31 cellular contexts compared by ENCODE assay signal in genomic region chr10:132439424-132440163, GRCh38. TPM values are rescaled to one million over a fixed set of nuclear protein-coding genes. Genes with fewer than 3 reads are reported as not detected.
A peak's percentile ranks its signal among the peaks of the same experiment; 100 is the strongest.
DNase-seq lines count a peak whose midpoint lies in the region; ATAC-seq, FAIRE-seq and TF ChIP-seq lines count a peak whose summit lies in the region.
"Had no signal": no experiment of that assay in that cellular context is flagged by ENCODE, and none has a peak within 500 bp of the region (broad histone marks: within the 10 kb centered on the region; RNA-seq: fewer than 3 reads in every experiment).

No MANE protein-coding gene starts in this region.

- FAIRE-seq in K562 (lab: Jason Lieb, UNC): no peak
- peak; percentile 68 for FAIRE-seq in urothelium cell line (lab: Jason Lieb, UNC)
- FAIRE-seq: A204.1, GM12891, TTC549 had no signal

- H3K4me1 ChIP-seq in right cardiac atrium (ENCODE audit: control insufficient read depth, insufficient read depth, low read length) (no peaks in the 10 kb centered on the region), K562 (replicated peaks in 1 of 2; ENCODE audit: control insufficient read depth in 2 of 2, insufficient read depth in 2 of 2, low read length in 2 of 2) (peaks cover 0 to 35% of the 10 kb centered on the region in 2 experiments; a peak in 4 of 5 replicates), A673 (ENCODE audit: insufficient read depth, low read length, poor library complexity, severe bottlenecking) (peaks cover 5% of the 10 kb centered on the region)
- H3K4me1 ChIP-seq: upper lobe of right lung had no signal

- TF ChIP-seq CTCF in K562 (IDR thresholded peaks at IDR 0.05 in 2 of 3, conservative IDR thresholded peaks at IDR 0.05 in 1 of 3; ENCODE audit: insufficient read depth in 2 of 3, low read depth in 1 of 3, low read length in 3 of 3) (no peak), mesothelial cell of epicardium (IDR thresholded peaks at IDR 0.05; ENCODE audit: unreplicated experiment) (no peak), A673 (conservative IDR thresholded peaks at IDR 0.05; ENCODE audit: low read depth, low read length) (no peak)

- in situ Hi-C loops in K562 (cut with MboI): no loop called here

- no peak for TF ChIP-seq RAD21 in K562 (CRISPR knock-in tag; conservative IDR thresholded peaks at IDR 0.05 in 1 of 2, IDR thresholded peaks at IDR 0.05 in 1 of 2)

- no peak for TF ChIP-seq EP300 in K562 (IDR thresholded peaks at IDR 0.05; ENCODE audit: low read length)

- peaks cover 16% of the 10 kb centered on the region for H3K4me1 Mint-ChIP-seq in mesothelial cell of epicardium

- no peaks in the 10 kb centered on the region for H3K36me3 Mint-ChIP-seq in mesothelial cell of epicardium
- H3K36me3 Mint-ChIP-seq: CD8-positive, alpha-beta memory T cell; stimulated activated naive B cell treated with anti-CD40 and anti-IgM and Interleukin-4, amounts not matched to agents 10 μg/mL and 1 μg/mL and 100 μg/mL, for 72 hours had no signal

- no peak overlapping the region for H3K4me3 Mint-ChIP-seq in mesothelial cell of epicardium
- H3K4me3 Mint-ChIP-seq: activated CD8-positive, alpha-beta T cell treated with anti-CD3 and anti-CD28 coated beads, Interleukin-2, amount 10 ng/mL, durations not matched to agents 7 days and 5 days; CD8-positive, alpha-beta memory T cell; stimulated activated naive B cell treated with anti-CD40 and anti-IgM and Interleukin-4, amounts not matched to agents 10 μg/mL and 1 μg/mL and 100 μg/mL, for 72 hours had no signal

- BruUV-seq in K562 (replicated peaks; lab: Mats Ljungman, UMichigan) (no TSS peak), A673 (replicated peaks; lab: Mats Ljungman, UMichigan) (no TSS peak)

- H3K9me3 Mint-ChIP-seq in mesothelial cell of epicardium: no peaks in the 10 kb centered on the region
- H3K9me3 Mint-ChIP-seq: activated T-helper 2 cell treated with anti-CD3 and anti-CD28 coated beads, Interferon-gamma antibody, Interleukin-2, Interleukin-4, amounts not matched to agents 10 μg/mL and 5 μg/mL and 100 μg/mL, durations not matched to agents 14 hours and 24 hours and 36 hours; CD8-positive, alpha-beta memory T cell had no signal

- ATAC-seq in right cardiac atrium (no peak), left cardiac atrium (no peak), K562 (no peak)
- ATAC-seq: activated CD8-positive, alpha-beta T cell treated with anti-CD3 and anti-CD28 coated beads, Interleukin-2, amount 10 ng/mL, durations not matched to agents 7 days and 5 days; left lung; stimulated activated naive B cell treated with anti-CD40 and anti-IgM and Interleukin-4, amounts not matched to agents 10 μg/mL and 1 μg/mL and 100 μg/mL, for 72 hours; upper lobe of right lung had no signal

- H3K9ac ChIP-seq in K562 (ENCODE audit: insufficient read depth in 1 of 2, low read depth in 2 of 2, low read length in 2 of 2): no peak overlapping the region
- H3K9ac ChIP-seq: KMS-11 had no signal

- H3K4me2 ChIP-seq in K562 (ENCODE audit: insufficient read depth, low read length): no peak overlapping the region
- H3K4me2 ChIP-seq: KMS-11 had no signal

- 95% methylated on average over 18 of the region's 18 CpGs for WGBS in right cardiac atrium
- WGBS in K562 (ENCODE audit: insufficient coverage, low coverage, missing lambda C conversion rate): 63% methylated on average over 14 of the region's 18 CpGs

- no peaks in the 10 kb centered on the region for H3K79me2 ChIP-seq in K562 (ENCODE audit: control insufficient read depth, insufficient read depth, low read length)

- H3K9me1 ChIP-seq in K562 (ENCODE audit: control insufficient read depth, insufficient read depth, low read length): no peaks in the 10 kb centered on the region

- H3K27me3 Mint-ChIP-seq in mesothelial cell of epicardium (ENCODE audit: low read depth): no peaks in the 10 kb centered on the region
- H3K27me3 Mint-ChIP-seq: CD8-positive, alpha-beta memory T cell; stimulated activated naive B cell treated with anti-CD40 and anti-IgM and Interleukin-4, amounts not matched to agents 10 μg/mL and 1 μg/mL and 100 μg/mL, for 72 hours had no signal

- no peaks in the 10 kb centered on the region for H3K9me3 ChIP-seq in right cardiac atrium (ENCODE audit: control insufficient read depth, low read length)
- H3K9me3 ChIP-seq in K562 (replicated peaks; ENCODE audit: control insufficient read depth, insufficient read depth, low read depth, low read length): no peaks in the 10 kb centered on the region
- no peaks in the 10 kb centered on the region for H3K9me3 ChIP-seq in A673 (ENCODE audit: low read depth, low read length, poor library complexity, severe bottlenecking)
- H3K9me3 ChIP-seq: left lung, suprapubic skin, upper lobe of right lung had no signal

- DNase-seq in right cardiac atrium (peak in 2 of 3 donors; percentile 20 to 40), left cardiac atrium (no peak), K562 (ENCODE audit: extremely low read depth in 1 of 4, low spot score in 3 of 4) (no peak), mesothelial cell of epicardium (ENCODE audit: low spot score in 2 of 2, unreplicated experiment in 2 of 2) (no peak), urothelium cell line (ENCODE audit: low spot score) (no peak), A673 (ENCODE audit: low spot score) (no peak)
- no peak for DNase-seq in activated CD8-positive, alpha-beta memory T cell treated with anti-CD3 and anti-CD28 coated beads, Interleukin-2, amount 50 U/mL, for 4 hours
- no peak for DNase-seq in activated CD4-positive, CD25-positive, alpha-beta regulatory T cell (lab: John Stamatoyannopoulos, UW)
- DNase-seq: activated CD4-positive, CD25-positive, alpha-beta regulatory T cell treated with anti-CD3 and anti-CD28 coated beads, Interleukin-2, amount 50 U/mL, for 72 hours; activated CD8-positive, alpha-beta T cell treated with anti-CD3 and anti-CD28 coated beads, Interleukin-2, amount 10 ng/mL, durations not matched to agents 7 days and 5 days; activated naive CD4-positive, alpha-beta T cell treated with anti-CD3 and anti-CD28 coated beads, Interleukin-2, amount 50 U/mL, for 16 hours; amniotic stem cell; CD8-positive, alpha-beta memory T cell; effector CD4-positive, alpha-beta T cell; H7; hypothalamus; mesendoderm; NCI-H2029; NCI-H510A treated with DMSO at 0.1 percent for 48 hours; RPMI8226; stimulated activated naive B cell treated with anti-CD40 and anti-IgM and Interleukin-4, amounts not matched to agents 10 μg/mL and 1 μg/mL and 100 μg/mL, for 72 hours; upper lobe of right lung had no signal

- no peaks in the 10 kb centered on the region for H4K20me1 ChIP-seq in K562 (replicated peaks; ENCODE audit: control insufficient read depth, insufficient read depth, low read length)

- peak overlapping the region; percentile 24 for H3K27ac Mint-ChIP-seq in mesothelial cell of epicardium
- H3K27ac Mint-ChIP-seq: activated CD8-positive, alpha-beta T cell treated with anti-CD3 and anti-CD28 coated beads, Interleukin-2, amount 10 ng/mL, durations not matched to agents 7 days and 5 days; activated T-helper 2 cell treated with anti-CD3 and anti-CD28 coated beads, Interferon-gamma antibody, Interleukin-2, Interleukin-4, amounts not matched to agents 10 μg/mL and 5 μg/mL and 100 μg/mL, durations not matched to agents 14 hours and 24 hours and 36 hours; stimulated activated naive B cell treated with anti-CD40 and anti-IgM and Interleukin-4, amounts not matched to agents 10 μg/mL and 1 μg/mL and 100 μg/mL, for 72 hours had no signal

- TF ChIP-seq POLR2A in K562 (conservative IDR thresholded peaks at IDR 0.05): no peak

- H2AFZ ChIP-seq in K562 (ENCODE audit: low read depth, low read length): no peak overlapping the region

- H3K27me3 ChIP-seq in right cardiac atrium (ENCODE audit: control insufficient read depth, insufficient read depth) (no peaks in the 10 kb centered on the region), K562 (ENCODE audit: control insufficient read depth in 2 of 2, insufficient read depth in 2 of 2, low read length in 2 of 2) (no peaks in the 10 kb centered on the region), A673 (replicated peaks; ENCODE audit: insufficient read depth, low read depth, low read length, poor library complexity) (no peaks in the 10 kb centered on the region)
- H3K27me3 ChIP-seq: left lung, suprapubic skin, upper lobe of right lung had no signal

- H3K4me3 ChIP-seq in right cardiac atrium (ENCODE audit: low read length): no peak overlapping the region
- H3K4me3 ChIP-seq in K562: no peak overlapping the region
- H3K4me3 ChIP-seq in A673 (ENCODE audit: low read depth, low read length, poor library complexity, severe bottlenecking): no peak overlapping the region
- H3K4me3 ChIP-seq: left lung, SK-N-MC, skin epidermis, suprapubic skin, upper lobe of right lung had no signal

- intact Hi-C loops in right cardiac atrium (cut with DNase I): no loop called here
- intact Hi-C loops in left cardiac atrium (cut with DNase I): loop anchor here in 1 of 2 donors (10.0 kb wide), 1 partner anchor 215 kb away; no protein-coding TSS in a partner anchor
- intact Hi-C loops in K562 (cut with micrococcal nuclease): no loop called here
- intact Hi-C loops in A673 (cut with micrococcal nuclease; ENCODE audit: unreplicated experiment): no loop called here

- CTCF ChIA-PET in K562 (lab: Yijun Ruan, JAX; ENCODE audit: low intra/inter-chr PET ratio) (no interaction called here), A673 (lab: Charles Lee) (no interaction called here)

- POLR2A ChIA-PET in K562 (lab: Yijun Ruan, JAX) (interaction anchor here (0.6 kb wide), 1 partner anchor 216 kb away, joined by 3 read pairs; no protein-coding TSS in a partner anchor), A673 (lab: Charles Lee; ENCODE audit: low non-redundant PET) (no interaction called here)

- H3K27ac ChIP-seq in right cardiac atrium (ENCODE audit: low read length) (no peak overlapping the region), K562 (ENCODE audit: extremely low read depth, low read depth, low read length) (no peak overlapping the region), A673 (ENCODE audit: low read depth, low read length, poor library complexity, severe bottlenecking) (no peak overlapping the region)
- H3K27ac ChIP-seq: KMS-11, left lung, SK-N-MC, skin epidermis, suprapubic skin, upper lobe of right lung had no signal

- H3K36me3 ChIP-seq in K562 (ENCODE audit: control insufficient read depth, insufficient read depth, low read length): no peaks in the 10 kb centered on the region
- no peaks in the 10 kb centered on the region for H3K36me3 ChIP-seq in A673 (ENCODE audit: insufficient read depth, low read length, poor library complexity, severe bottlenecking)
- H3K36me3 ChIP-seq: left lung, suprapubic skin, upper lobe of right lung had no signal

RNA-seq across cellular contexts. Expression of gene PWWP2B, which starts 42.6 kb away (rescaled TPM):
- total RNA-seq in right cardiac atrium: 10 to 100 TPM in 2 of 4 donors, 1 to 10 TPM in 2; 7.0 to 10.6 (median 9.6) TPM
- 9.1 TPM for polyA plus RNA-seq in right cardiac atrium
- total RNA-seq in left cardiac atrium: 10 to 100 TPM; 11.8 to 12.7 TPM
- 1.1 and 5.8 TPM in 2 replicates for total RNA-seq in K562 (2011; cell fraction: chromatin; rRNA removed; ENCODE audit: low replicate concordance)
- total RNA-seq in K562 (2011; cell fraction: nucleolus; rRNA removed): 5.5 and 6.5 TPM in 2 replicates
- total RNA-seq in K562 (2011; cell fraction: nucleoplasm; rRNA removed): 3.1 and 3.2 TPM in 2 replicates
- total RNA-seq in K562 (2014; rRNA removed): 7.5 and 10.4 TPM in 2 replicates
- total RNA-seq in K562 (2014; rRNA removed; fragmentation: Illumina TruSeq; extraction: Trizol): 0.64 and 0.80 TPM in 2 replicates
- 2.0 and 2.7 TPM in 2 replicates for total RNA-seq in K562 (2015; rRNA removed; fragmentation: Illumina TruSeq; extraction: Trizol)
- 9.2 and 9.8 TPM in 2 replicates for total RNA-seq in K562 (2021)
- polyA plus RNA-seq in K562 (2011; rRNA removed): 1.2 and 1.7 TPM in 2 replicates
- polyA plus RNA-seq in K562 (2011; cell fraction: cytosol; rRNA removed): 2.3 and 7.4 TPM in 2 replicates
- polyA plus RNA-seq in K562 (2011; cell fraction: nucleus; rRNA removed): 3.1 and 5.8 TPM in 2 replicates
- polyA plus RNA-seq in K562 (2012): 3.8 and 4.8 TPM in 2 replicates
- polyA plus RNA-seq in K562 (2014; fragmentation: Illumina TruSeq; extraction: Trizol): 0.24 and 1.2 TPM in 2 replicates
- under 1 TPM in 1 of 2 experiments, not detected in 1; 0.07 TPM for polyA plus RNA-seq in K562 (2014; fragmentation: Nextera tagmentation; extraction: Ambion mirVana)
- 3.3 and 4.3 TPM in 2 replicates for polyA plus RNA-seq in K562 (2014; rRNA removed)
- 0.57 and 1.3 TPM in 2 replicates for polyA minus RNA-seq in K562 (2011; rRNA and poly(A)+ RNA removed)
- 2.9 and 4.0 TPM in 2 replicates for polyA minus RNA-seq in K562 (2011; cell fraction: cytosol; rRNA and poly(A)+ RNA removed)
- 2.0 and 2.8 TPM in 2 replicates for polyA minus RNA-seq in K562 (2011; cell fraction: nucleus; rRNA and poly(A)+ RNA removed)
- total RNA-seq in mesothelial cell of epicardium: 23.9 to 24.7 TPM (median 24.2 TPM) in 3 replicates
- 18.6 and 21.2 TPM in 2 replicates for total RNA-seq in A673 (2021)

Comparison
In these comparisons a context has a peak if more than half of its experiments do, and no peak if none do; other contexts are left out.
1. DNase-seq: peak in right cardiac atrium (2 of 3); none in left cardiac atrium (single experiment), K562 (0 of 4), mesothelial cell of epicardium (0 of 2), urothelium cell line (single experiment), activated CD8-positive, alpha-beta memory T cell treated with anti-CD3 and anti-CD28 coated beads, Interleukin-2, amount 50 U/mL, for 4 hours (single experiment), A673 (single experiment) and activated CD4-positive, CD25-positive, alpha-beta regulatory T cell (0 of 4).